Comparison of ENCODE assay signal across 21 cellular contexts in the genomic region with DNA sequence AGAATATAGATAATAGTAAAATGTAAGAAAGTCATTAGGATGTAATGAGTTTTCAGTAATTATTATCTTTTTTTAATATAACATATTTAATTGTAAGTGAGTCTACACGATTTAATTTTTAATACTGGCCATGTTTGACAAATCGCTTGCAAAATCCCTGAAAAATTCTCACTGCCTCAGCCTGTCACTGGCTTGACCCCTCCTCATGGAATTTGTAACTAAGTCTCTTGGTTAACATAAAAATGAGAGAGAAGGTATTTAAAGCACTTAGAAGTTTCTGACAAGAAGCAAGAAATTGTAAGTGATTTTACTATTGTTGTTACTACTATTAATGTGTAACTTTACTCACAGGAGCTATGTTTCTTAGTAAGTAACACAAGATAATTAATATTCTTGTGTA.
"Had no signal": no experiment of that assay in that cellular context is flagged by ENCODE, and none has a peak within 500 bp of the region (broad histone marks: within the 10 kb centered on the region; RNA-seq: fewer than 3 reads in every experiment).

No MANE protein-coding gene starts in this region.

- H3K27ac ChIP-seq: HL-60, RWPE1 had no signal

- H3K9ac ChIP-seq: SK-N-SH had no signal

- H3K4me2 ChIP-seq: SK-N-SH had no signal

- H3K9me3 Mint-ChIP-seq: T-cell had no signal

- ATAC-seq: Panc1, PC-3, T-cell had no signal

- H3K27ac Mint-ChIP-seq: T-cell had no signal

- DNase-seq: KBM-7, MV-4-11, NCI-H1048, NCI-H1105, NCI-H1436 treated with DMSO at 0.1 percent for 48 hours, NCI-H1694, NCI-H187 treated with DMSO at 0.1 percent for 48 hours, NCI-H2029 treated with DMSO at 0.1 percent for 48 hours, NCI-H226, NCI-H446, NCI-H510A, NCI-H524 treated with DMSO at 0.1 percent for 48 hours, NCI-H774, PC-3, SHP77, SK-N-SH, SW 1271, T-cell had no signal

- H3K9me3 ChIP-seq: SK-N-SH had no signal

- H3K4me1 Mint-ChIP-seq: T-cell had no signal

- H3K9me2 ChIP-seq: SK-N-SH had no signal

- H3K36me3 Mint-ChIP-seq: T-cell had no signal

- H3K4me3 Mint-ChIP-seq: T-cell had no signal
